14 cellular contexts compared by ENCODE assay signal in genomic region chr12:79685068-79685467, GRCh38. TPM values are rescaled to one million over a fixed set of nuclear protein-coding genes. Genes with fewer than 3 reads are reported as not detected.
DNase-seq lines count a peak whose midpoint lies in the region; ATAC-seq, FAIRE-seq and TF ChIP-seq lines count a peak whose summit lies in the region.
"Had no signal": no experiment of that assay in that cellular context is flagged by ENCODE, and none has a peak within 500 bp of the region (broad histone marks: within the 10 kb centered on the region; RNA-seq: fewer than 3 reads in every experiment).

No MANE protein-coding gene starts in this region.

- no peak for TF ChIP-seq POLR2A in uterus (IDR thresholded peaks at IDR 0.05)

- ATAC-seq in GM21528 (IDR thresholded peaks at IDR 0.05; ENCODE audit: low FRiP score, unreplicated experiment) = no peak
- ATAC-seq: activated T-cell treated with anti-CD3 and anti-CD28 coated beads, Interleukin-2, amount 50 U/mL, for 72 hours; K562; left colon; stimulated activated memory B cell treated with anti-CD40 and anti-IgM and Interleukin-4, amounts not matched to agents 10 μg/mL and 1 μg/mL and 100 μg/mL, for 72 hours had no signal

- FAIRE-seq in RCC 7860 (lab: Jason Lieb, UNC) = peak; percentile 83
- FAIRE-seq: K562 had no signal

- no peaks in the 10 kb centered on the region for H3K36me3 ChIP-seq in uterus

- no peaks in the 10 kb centered on the region for H3K9me3 ChIP-seq in uterus

- H3K27ac ChIP-seq in epithelial cell of prostate (peak overlapping the region; percentile 99), uterus (no peak overlapping the region)

- intact Hi-C loops in uterus (cut with DNase I; ENCODE audit: low total_unique reads) = no loop called here

- DNase-seq in GM03348 (ENCODE audit: low spot score) = peak; percentile 33
- DNase-seq in RCC 7860 (ENCODE audit: low spot score) = peak; percentile 49
- DNase-seq in epithelial cell of prostate (ENCODE audit: low read depth, low spot score) = no peak
- peak; percentile 15 for DNase-seq in pulmonary artery endothelial cell (ENCODE audit: low read depth, low spot score)
- DNase-seq in T1000 (lab: John Stamatoyannopoulos, UW) = no peak
- no peak for DNase-seq in central memory CD4-positive, alpha-beta T cell
- no peak for DNase-seq in uterus
- DNase-seq: activated T-cell treated with anti-CD3 and anti-CD28 coated beads, Interleukin-2, amount 50 U/mL, for 72 hours; H7; left colon; stimulated activated CD4-positive, alpha-beta T cell treated with anti-CD3 and anti-CD28 coated beads, Interleukin-1b, Interleukin-23, amount 100 ng/mL, for 48 hours had no signal

- TF ChIP-seq CTCF in uterus (IDR thresholded peaks at IDR 0.05) = no peak

- no peaks in the 10 kb centered on the region for H3K27me3 ChIP-seq in uterus

- H3K4me1 ChIP-seq in uterus = peaks cover 0 to 7% of the 10 kb centered on the region in 2 donors

- no peak overlapping the region for H3K4me3 ChIP-seq in uterus
- H3K4me3 ChIP-seq: K562 had no signal

RNA-seq across cellular contexts. Expression of gene PAWR, which starts 5.7 kb away (rescaled TPM):
- total RNA-seq in pulmonary artery endothelial cell (99.3 and 123 TPM in 2 replicates), uterus (100 to 1,000 TPM in 1 of 4 donors, 10 to 100 TPM in 3; 54.1 to 144 (median 73.1) TPM)

Comparison
In these comparisons a context has a peak if more than half of its experiments do, and no peak if none do; other contexts are left out.
1. DNase-seq: peak in GM03348 (single experiment), RCC 7860 (single experiment) and pulmonary artery endothelial cell (single experiment); none in epithelial cell of prostate (single experiment), T1000 (single experiment), central memory CD4-positive, alpha-beta T cell (single experiment) and uterus (0 of 2).